In the genomic region with DNA sequence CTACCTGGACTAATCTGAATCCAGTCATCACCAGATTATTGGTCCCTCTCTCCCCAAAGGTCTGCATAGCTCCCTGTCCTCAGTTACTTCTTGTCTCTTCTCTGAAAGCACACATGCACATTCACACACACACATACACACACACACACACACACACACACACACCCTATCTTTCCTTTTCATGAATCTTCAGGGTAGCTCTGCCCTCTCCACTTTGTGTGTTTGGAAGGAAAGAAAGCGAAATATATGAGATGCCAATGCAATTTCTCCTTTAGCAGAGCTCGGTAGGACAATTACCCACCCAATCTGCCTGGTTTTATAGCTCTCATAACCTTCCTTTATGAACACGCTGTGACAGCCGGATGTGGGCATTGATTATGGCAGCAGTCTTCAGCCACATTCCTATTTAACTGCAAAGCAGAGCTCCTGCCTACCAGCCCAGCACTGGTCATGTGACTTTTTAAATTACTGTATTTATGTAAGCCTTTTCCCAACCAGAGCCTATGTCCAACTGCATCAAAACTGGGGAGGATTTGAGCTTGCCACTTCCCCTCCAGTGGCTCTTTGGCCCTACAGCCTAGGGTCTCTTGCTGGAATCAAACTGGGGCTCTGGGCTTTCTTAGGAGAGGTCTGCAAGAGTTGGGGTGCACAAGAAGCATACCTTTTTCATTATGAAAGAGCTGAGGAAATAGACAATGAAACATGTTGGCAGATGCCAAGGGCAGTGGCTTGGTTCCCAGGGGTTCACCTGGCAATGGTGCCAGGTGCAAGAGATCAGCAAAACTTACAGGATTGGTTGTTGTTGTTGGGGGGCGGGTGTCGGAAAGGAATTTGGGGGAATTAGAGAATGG, we compare ENCODE assay signal across 9 cellular contexts. TPM values are rescaled to one million over a fixed set of nuclear protein-coding genes. Genes with fewer than 3 reads are reported as not detected.
A peak's percentile ranks its signal among the peaks of the same experiment; 100 is the strongest.
DNase-seq lines count a peak whose midpoint lies in the region; ATAC-seq, FAIRE-seq and TF ChIP-seq lines count a peak whose summit lies in the region.
"Had no signal": no experiment of that assay in that cellular context is flagged by ENCODE, and none has a peak within 500 bp of the region (broad histone marks: within the 10 kb centered on the region; RNA-seq: fewer than 3 reads in every experiment).

No MANE protein-coding gene starts in this region.

- H3K4me3 ChIP-seq in astrocyte (ENCODE audit: insufficient read depth, low read depth, low read length) = no peak overlapping the region
- H3K4me3 ChIP-seq in HepG2 (replicated peaks in 1 of 3; ENCODE audit: insufficient read depth in 1 of 3, low read depth in 2 of 3, low read length in 3 of 3) = peak overlapping the region; percentile 65 to 96 (median 79)

- DNase-seq in NCI-H748 (lab: John Stamatoyannopoulos, UW; ENCODE audit: unreplicated experiment) (peak; percentile 7), NCI-H748 treated with DMSO at 0.1 percent for 48 hours (lab: John Stamatoyannopoulos, UW) (no peak), NCI-H69 (lab: John Stamatoyannopoulos, UW) (peak; percentile 88), astrocyte (ENCODE audit: low read depth) (peak; percentile 47), HepG2 (ENCODE audit: low spot score) (peak; percentile 73), amniotic stem cell (lab: John Stamatoyannopoulos, UW) (no peak), putamen (ENCODE audit: low spot score) (no peak), NCI-H526 treated with DMSO at 0.1 percent for 48 hours (lab: John Stamatoyannopoulos, UW) (no peak)

- no peak for TF ChIP-seq POLR2A in HepG2 (IDR thresholded peaks at IDR 0.05; ENCODE audit: insufficient read depth in 1 of 2, low read depth in 2 of 2, low read length in 2 of 2)

- 7% methylated on average over 6 of the region's 6 CpGs for WGBS in HepG2 (ENCODE audit: low lambda C conversion rate)

- H3K9me3 ChIP-seq in astrocyte (ENCODE audit: insufficient read depth, low read depth, low read length) = no peaks in the 10 kb centered on the region
- H3K9me3 ChIP-seq in HepG2 (ENCODE audit: low read length) = no peaks in the 10 kb centered on the region

- H3K9me3 Mint-ChIP-seq in astrocyte (ENCODE audit: unreplicated experiment) = no peaks in the 10 kb centered on the region

- H3K27ac ChIP-seq in astrocyte (ENCODE audit: low read depth, low read length) (no peak overlapping the region), HepG2 (ENCODE audit: extremely low read length, insufficient read depth, low read length) (peak overlapping the region; percentile 77)

- H4K20me1 ChIP-seq in astrocyte (ENCODE audit: insufficient read depth, low read length) (peaks cover 23% of the 10 kb centered on the region), HepG2 (ENCODE audit: insufficient read depth, low read length) (no peaks in the 10 kb centered on the region; the same call in none of the 2 replicates)

- peaks cover 12% of the 10 kb centered on the region for H3K36me3 Mint-ChIP-seq in astrocyte (ENCODE audit: low read depth, unreplicated experiment)

- peaks cover 6% of the 10 kb centered on the region for H3K36me3 ChIP-seq in astrocyte (ENCODE audit: insufficient read depth, low read length)
- peaks cover 0 to 4% of the 10 kb centered on the region in 2 experiments; a peak in 3 of 5 replicates for H3K36me3 ChIP-seq in HepG2 (replicated peaks in 1 of 2; ENCODE audit: control insufficient read depth in 1 of 2, insufficient read depth in 2 of 2, low read length in 2 of 2)

- POLR2A ChIA-PET in HepG2 (lab: Yijun Ruan, JAX) = interaction anchor here (0.5 to 3.8 kb wide), 11 partner anchors 8 to 807 kb away, joined by 3 to 51 read pairs (median 3); a partner anchor contains a TSS

- H3K4me2 ChIP-seq in astrocyte (ENCODE audit: low read length) (peak overlapping the region; percentile 99), HepG2 (ENCODE audit: low read depth, low read length) (peak overlapping the region; percentile 99)

- peaks cover 33% of the 10 kb centered on the region for H3K4me1 Mint-ChIP-seq in astrocyte (ENCODE audit: low read depth, unreplicated experiment)

- H3K9ac ChIP-seq in astrocyte (ENCODE audit: low read length) (peak overlapping the region; percentile 94), HepG2 (ENCODE audit: insufficient read depth, low read depth, low read length) (peak overlapping the region; percentile 91)

- H3K4me1 ChIP-seq in astrocyte (ENCODE audit: insufficient read depth, low read length) (peaks cover 34% of the 10 kb centered on the region), HepG2 (ENCODE audit: insufficient read depth, low read length) (peaks cover 76% of the 10 kb centered on the region)

- no peak for TF ChIP-seq RAD21 in HepG2 (CRISPR knock-in tag; IDR thresholded peaks at IDR 0.05)

- H3K27me3 ChIP-seq in astrocyte (ENCODE audit: insufficient read depth, low read length) = no peaks in the 10 kb centered on the region
- no peaks in the 10 kb centered on the region; a peak in 1 of 5 replicates for H3K27me3 ChIP-seq in HepG2 (ENCODE audit: control insufficient read depth in 1 of 2, insufficient read depth in 2 of 2, low read length in 2 of 2)

- no peaks in the 10 kb centered on the region for H3K27me3 Mint-ChIP-seq in astrocyte (ENCODE audit: low read depth, unreplicated experiment)

- BruUV-seq in HepG2 (replicated peaks; lab: Mats Ljungman, UMichigan) = no TSS peak

- in situ Hi-C loops in HepG2 (cut with HindIII; ENCODE audit: extremely low pct_ligation_motif_present, low pct_unique_long_range_greater_than_20kb) = loop anchor here (25.0 kb wide), 1 partner anchor 310 kb away; no protein-coding TSS in a partner anchor

- ATAC-seq in HepG2 = peak; percentile 57

- H3K27ac Mint-ChIP-seq in astrocyte (ENCODE audit: unreplicated experiment) = no peak overlapping the region

- intact Hi-C loops in HepG2 (cut with micrococcal nuclease; ENCODE audit: unreplicated experiment) = no loop called here

- TF ChIP-seq EP300 in HepG2 (IDR thresholded peaks at IDR 0.05; ENCODE audit: low read depth in 2 of 2, low read length in 2 of 2) (no peak), HepG2 (CRISPR knock-in tag; IDR thresholded peaks at IDR 0.05; ENCODE audit: borderline replicate concordance) (no peak)

- FAIRE-seq in astrocyte (lab: Jason Lieb, UNC) (no peak), HepG2 (lab: Jason Lieb, UNC) (no peak)
- FAIRE-seq: G401.6 had no signal

- TF ChIP-seq CTCF in astrocyte (IDR thresholded peaks at IDR 0.05; ENCODE audit: insufficient read depth, low read depth, low read length) (no peak), HepG2 (CRISPR knock-in tag; IDR thresholded peaks at IDR 0.05) (no peak)

- peak overlapping the region; percentile 95 for H3K4me3 Mint-ChIP-seq in astrocyte (ENCODE audit: unreplicated experiment)

- peak overlapping the region; percentile 87 for H2AFZ ChIP-seq in astrocyte (ENCODE audit: low read depth, low read length)
- H2AFZ ChIP-seq in HepG2 (ENCODE audit: low read length) = peak overlapping the region; percentile 72

- H3K79me2 ChIP-seq in astrocyte (ENCODE audit: insufficient read depth, low read length) (peaks cover 41% of the 10 kb centered on the region), HepG2 (ENCODE audit: insufficient read depth, low read length) (peaks cover 46% of the 10 kb centered on the region)

- CTCF ChIA-PET in HepG2 (lab: Yijun Ruan, JAX; ENCODE audit: low intra/inter-chr PET ratio, low total read pairs) = no interaction called here

TF ChIP-seq in HepG2, 621 proteins besides CTCF, POLR2A, EP300 and RAD21 (continues in another document):
- TF ChIP-seq ZNF292 (CRISPR knock-in tag; IDR thresholded peaks at IDR 0.05; ENCODE audit: borderline replicate concordance, low read depth) = 0 out of 2 replicates have a peak, but pooled peaks have one; percentile 7
- no peak for TF ChIP-seq ZFP82 (CRISPR knock-in tag; IDR thresholded peaks at IDR 0.05; ENCODE audit: borderline replicate concordance)
- peak; percentile 84 for TF ChIP-seq ETV5 (CRISPR knock-in tag; IDR thresholded peaks at IDR 0.05; ENCODE audit: borderline replicate concordance)
- TF ChIP-seq MIXL1 (CRISPR knock-in tag; IDR thresholded peaks at IDR 0.05) = 0 out of 2 replicates have a peak, but pooled peaks have one; percentile 13
- no peak for TF ChIP-seq HHEX (CRISPR knock-in tag; IDR thresholded peaks at IDR 0.05)
- TF ChIP-seq MXI1 (IDR thresholded peaks at IDR 0.05; ENCODE audit: borderline replicate concordance, low read depth, low read length) = peak; percentile 49; the same call in 1 of the 3 replicates
- TF ChIP-seq TEAD3 (CRISPR knock-in tag; optimal IDR thresholded peaks at IDR 0.05; ENCODE audit: borderline replicate concordance) = peak; percentile 49
- no peak for TF ChIP-seq ZBTB38 (CRISPR knock-in tag; IDR thresholded peaks at IDR 0.05)

RNA-seq across cellular contexts. Expression of a gene that starts 20.8 kb away (rescaled TPM):
- 126 and 134 TPM in 2 replicates for total RNA-seq in astrocyte
- total RNA-seq in HepG2 (2016; rRNA removed; fragmentation: Illumina TruSeq; extraction: Trizol) = 341 and 484 TPM in 2 replicates
- total RNA-seq in HepG2 (2016; cell fraction: cytosol; rRNA removed; fragmentation: Illumina TruSeq; extraction: Trizol; ENCODE audit: low read depth) = 17.2 and 21.9 TPM in 2 replicates
- total RNA-seq in HepG2 (2016; cell fraction: insoluble cytoplasmic fraction; rRNA removed; fragmentation: Illumina TruSeq; extraction: Trizol) = 343 and 482 TPM in 2 replicates
- 53.9 and 61.4 TPM in 2 replicates for total RNA-seq in HepG2 (2016; cell fraction: membrane; rRNA removed; fragmentation: Illumina TruSeq; extraction: Trizol)
- 279 and 286 TPM in 2 replicates for total RNA-seq in HepG2 (2016; cell fraction: nucleus; rRNA removed; fragmentation: Illumina TruSeq; extraction: Trizol)
- 84.6 and 94.2 TPM in 2 replicates for polyA plus RNA-seq in HepG2 (2011; rRNA removed)
- polyA plus RNA-seq in HepG2 (2011; cell fraction: cytosol; rRNA removed) = 43.6 and 60.1 TPM in 2 replicates
- polyA plus RNA-seq in HepG2 (2011; cell fraction: nucleus; rRNA removed) = 57.4 and 62.8 TPM in 2 replicates
- polyA plus RNA-seq in HepG2 (2012) = 171 and 221 TPM in 2 replicates
- polyA plus RNA-seq in HepG2 (2016; cell fraction: cytosol; fragmentation: Illumina TruSeq; extraction: Trizol; ENCODE audit: low read depth) = 12.4 and 12.5 TPM in 2 replicates
- polyA plus RNA-seq in HepG2 (2016; cell fraction: insoluble cytoplasmic fraction; fragmentation: Illumina TruSeq; extraction: Trizol; ENCODE audit: low read depth) = 426 and 447 TPM in 2 replicates
- 40.1 and 45.7 TPM in 2 replicates for polyA plus RNA-seq in HepG2 (2016; cell fraction: membrane; fragmentation: Illumina TruSeq; extraction: Trizol; ENCODE audit: low read depth)
- 274 and 295 TPM in 2 replicates for polyA plus RNA-seq in HepG2 (2016; cell fraction: nucleus; fragmentation: Illumina TruSeq; extraction: Trizol; ENCODE audit: insufficient read depth, low read depth)
- 165 and 278 TPM in 2 replicates for polyA minus RNA-seq in HepG2 (2011; rRNA and poly(A)+ RNA removed; ENCODE audit: low replicate concordance)
- polyA minus RNA-seq in HepG2 (2011; cell fraction: cytosol; rRNA and poly(A)+ RNA removed) = 117 and 119 TPM in 2 replicates
- polyA minus RNA-seq in HepG2 (2011; cell fraction: nucleus; rRNA and poly(A)+ RNA removed) = 253 and 268 TPM in 2 replicates

Comparison
In these comparisons a context has a peak if more than half of its experiments do, and no peak if none do; other contexts are left out.
1. DNase-seq: peak in NCI-H748 (single experiment), NCI-H69 (single experiment), astrocyte (single experiment) and HepG2 (single experiment); none in NCI-H748 treated with DMSO at 0.1 percent for 48 hours (single experiment), amniotic stem cell (single experiment), putamen (single experiment) and NCI-H526 treated with DMSO at 0.1 percent for 48 hours (single experiment).